In genomic region chr9:89236955-89237573, GRCh38 we compare ENCODE assay signal across 18 cellular contexts.
"Had no signal": no experiment of that assay in that cellular context is flagged by ENCODE, and none has a peak within 500 bp of the region (broad histone marks: within the 10 kb centered on the region; RNA-seq: fewer than 3 reads in every experiment).

No MANE protein-coding gene starts in this region.

- H3K9me3 ChIP-seq: esophagus squamous epithelium, testis had no signal

- H3K36me3 ChIP-seq: ascending aorta, esophagus squamous epithelium, heart right ventricle, spleen had no signal

- H3K27ac ChIP-seq: ascending aorta, esophagus squamous epithelium, heart right ventricle, spleen, testis had no signal

- ATAC-seq: heart right ventricle; stimulated activated memory B cell treated with anti-CD40 and anti-IgM and Interleukin-4, amounts not matched to agents 10 μg/mL and 1 μg/mL and 100 μg/mL, for 72 hours; T-cell had no signal

- H3K4me1 ChIP-seq: ascending aorta, testis had no signal

- DNase-seq: activated CD4-positive, alpha-beta T cell treated with anti-CD3 and anti-CD28 coated beads, Interleukin-2, amount 50 U/mL, for 1 hour; activated CD8-positive, alpha-beta memory T cell treated with anti-CD3 and anti-CD28 coated beads, Interleukin-2, amount 50 U/mL, for 48 hours; activated effector memory CD4-positive, alpha-beta T cell treated with anti-CD3 and anti-CD28 coated beads, Interleukin-2, amount 50 U/mL, for 16 hours; activated naive CD4-positive, alpha-beta T cell treated with anti-CD3 and anti-CD28 coated beads, Interleukin-2, amount 50 U/mL, for 16 hours; activated T-cell treated with anti-CD3 and anti-CD28 coated beads, Interleukin-2, amount 50 U/mL, for 48 hours; cerebellar nuclear complex; cortex of kidney; esophagus squamous epithelium; heart right ventricle; nucleus accumbens; spleen; stimulated activated CD4-positive, alpha-beta T cell treated with anti-CD3 and anti-CD28 coated beads, Interleukin-4, amount 100 ng/mL, for 4 hours; T-cell; testis had no signal

- H3K4me3 ChIP-seq: ascending aorta, esophagus squamous epithelium, heart right ventricle, spleen, testis had no signal

- H3K9me3 Mint-ChIP-seq: nephron; stimulated activated memory B cell treated with anti-CD40 and anti-IgM and Interleukin-4, amounts not matched to agents 10 μg/mL and 1 μg/mL and 100 μg/mL, for 72 hours had no signal

- H3K4me3 Mint-ChIP-seq: nephron; stimulated activated memory B cell treated with anti-CD40 and anti-IgM and Interleukin-4, amounts not matched to agents 10 μg/mL and 1 μg/mL and 100 μg/mL, for 72 hours; T-cell; type B pancreatic cell had no signal

- H3K27me3 ChIP-seq: ascending aorta, testis had no signal

- H3K27ac Mint-ChIP-seq: nephron; stimulated activated memory B cell treated with anti-CD40 and anti-IgM and Interleukin-4, amounts not matched to agents 10 μg/mL and 1 μg/mL and 100 μg/mL, for 72 hours; T-cell; type B pancreatic cell had no signal

- H3K36me3 Mint-ChIP-seq: stimulated activated memory B cell treated with anti-CD40 and anti-IgM and Interleukin-4, amounts not matched to agents 10 μg/mL and 1 μg/mL and 100 μg/mL, for 72 hours; type B pancreatic cell had no signal

- H3K4me1 Mint-ChIP-seq: nephron had no signal
